Comparison of ENCODE assay signal across 8 cellular contexts in the genomic region with DNA sequence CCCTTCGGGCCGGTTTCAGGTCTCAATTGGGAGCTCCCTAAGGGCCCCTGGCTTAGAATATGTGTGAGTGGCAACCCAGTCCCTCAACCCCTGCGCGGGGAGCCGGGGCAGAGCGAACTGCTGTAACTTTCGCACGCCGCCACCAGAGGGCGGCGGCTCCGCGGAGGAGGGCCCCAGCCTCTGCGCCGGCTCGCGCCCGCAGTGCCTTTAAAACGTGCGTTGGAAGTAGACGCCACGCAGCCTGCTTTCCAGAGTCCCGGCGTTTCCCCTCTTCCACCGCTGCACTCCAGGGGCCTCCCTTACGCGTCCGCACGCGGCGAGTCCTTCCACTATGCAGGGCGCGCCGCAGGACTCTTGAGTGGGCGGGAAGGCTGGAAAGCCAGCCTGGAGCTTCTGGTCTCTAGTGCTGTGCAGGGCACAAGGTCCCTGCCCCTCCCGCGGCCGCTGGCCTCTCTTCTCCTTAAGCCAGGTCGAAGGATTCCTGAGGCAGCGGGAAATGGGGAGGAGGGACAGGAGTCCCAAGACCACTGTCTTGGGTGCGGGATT.
A peak's percentile ranks its signal among the peaks of the same experiment; 100 is the strongest.
DNase-seq lines count a peak whose midpoint lies in the region; ATAC-seq and TF ChIP-seq lines count a peak whose summit lies in the region.

No MANE protein-coding gene starts in this region.

- no peaks in the 10 kb centered on the region for H3K27me3 ChIP-seq in RWPE2 (ENCODE audit: insufficient read depth, poor library complexity, severe bottlenecking)
- no peaks in the 10 kb centered on the region for H3K27me3 ChIP-seq in neuron (ENCODE audit: insufficient read depth, low read length)

- ATAC-seq in GM21619 (IDR thresholded peaks at IDR 0.05; ENCODE audit: unreplicated experiment), result peak; percentile 72
- peak; percentile 92 for ATAC-seq in RWPE2 (ENCODE audit: low read depth)

- peak; percentile 82 for DNase-seq in DMS114 treated with DMSO at 0.1 percent for 48 hours (lab: John Stamatoyannopoulos, UW; ENCODE audit: unreplicated experiment)
- DNase-seq in RWPE2 (ENCODE audit: low spot score), result peak; percentile 80
- peak; percentile 37 for DNase-seq in activated gamma-delta T cell (lab: John Stamatoyannopoulos, UW)
- peak; percentile 51 for DNase-seq in foreskin melanocyte
- DNase-seq in substantia nigra (lab: John Stamatoyannopoulos, UW), result peak in 43 of 49 donors; percentile 13 to 79 (median 53)

- H3K36me3 ChIP-seq in KOPT-K1 (ENCODE audit: insufficient read depth, low read length) (no peaks in the 10 kb centered on the region), RWPE2 (ENCODE audit: low read depth) (no peaks in the 10 kb centered on the region), neuron (ENCODE audit: insufficient read depth, low read length) (no peaks in the 10 kb centered on the region)

- H3K27ac ChIP-seq in KOPT-K1 (ENCODE audit: low read depth, low read length, poor library complexity, severe bottlenecking) (peak overlapping the region; percentile 34), RWPE2 (ENCODE audit: poor library complexity, severe bottlenecking) (no peak overlapping the region), substantia nigra (ENCODE audit: low read depth, low read length, poor library complexity, severe bottlenecking) (no peak overlapping the region)

- TF ChIP-seq CTCF in RWPE2 (IDR thresholded peaks at IDR 0.05; ENCODE audit: poor library complexity, severe bottlenecking), result peak; percentile 100

- H3K4me1 ChIP-seq in RWPE2 (ENCODE audit: insufficient read depth, poor library complexity, severe bottlenecking) (no peaks in the 10 kb centered on the region), neuron (ENCODE audit: insufficient read depth, low read length) (peaks cover 4% of the 10 kb centered on the region)

- H3K9me3 ChIP-seq in KOPT-K1 (ENCODE audit: insufficient read depth, low read length, poor library complexity, severe bottlenecking), result peaks cover 1% of the 10 kb centered on the region
- no peaks in the 10 kb centered on the region for H3K9me3 ChIP-seq in RWPE2 (ENCODE audit: severe bottlenecking)
- no peaks in the 10 kb centered on the region for H3K9me3 ChIP-seq in neuron (ENCODE audit: low read length)

- peak overlapping the region; percentile 30 for H2AFZ ChIP-seq in neuron (ENCODE audit: low read depth, low read length)

- peak overlapping the region; percentile 22 for H3K4me3 ChIP-seq in RWPE2 (ENCODE audit: severe bottlenecking)
- peak overlapping the region; percentile 22 for H3K4me3 ChIP-seq in neuron (ENCODE audit: low read length)
